In the genomic region with DNA sequence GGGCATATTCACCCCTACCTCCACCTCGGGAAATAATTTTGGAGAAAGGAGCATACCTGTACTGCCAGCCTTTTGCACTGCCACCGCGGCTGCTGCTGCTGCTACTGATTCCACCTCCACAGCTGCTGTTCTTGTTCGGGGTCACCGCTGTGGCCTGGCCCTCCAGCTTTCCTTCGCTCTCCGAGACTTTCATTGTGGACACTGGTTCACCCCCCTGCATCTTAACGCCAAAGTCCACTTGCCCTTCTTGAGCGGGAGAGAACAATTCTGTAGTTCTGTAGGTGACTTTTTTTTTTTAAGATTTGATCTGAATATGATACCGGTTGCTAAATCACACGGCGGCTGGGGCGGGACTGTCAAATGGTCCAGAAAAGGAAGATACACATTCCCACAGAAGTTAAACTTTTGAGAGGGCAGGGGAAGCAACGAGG, we compare ENCODE assay signal across 8 cellular contexts.
A peak's percentile ranks its signal among the peaks of the same experiment; 100 is the strongest.
DNase-seq lines count a peak whose midpoint lies in the region; ATAC-seq and TF ChIP-seq lines count a peak whose summit lies in the region.

No MANE protein-coding gene starts in this region.

- H3K4me3 ChIP-seq in astrocyte of the spinal cord (ENCODE audit: low read depth, low read length), result peak overlapping the region; percentile 75

- TF ChIP-seq CTCF in astrocyte of the spinal cord (IDR thresholded peaks at IDR 0.05; ENCODE audit: low read depth, low read length), result no peak

- in situ Hi-C loops in astrocyte of the spinal cord (cut with HindIII; ENCODE audit: low sequenced_read_pairs), result no loop called here

- no peaks in the 10 kb centered on the region for H3K9me3 Mint-ChIP-seq in stimulated activated naive CD8-positive, alpha-beta T cell treated with anti-CD3 and anti-CD28 coated beads, Interleukin-15, Interleukin-2, amounts not matched to agents 100 ng/mL and 50 ng/mL, for 24 hours

- ATAC-seq in HG03097 (IDR thresholded peaks at IDR 0.05; ENCODE audit: low FRiP score, unreplicated experiment), result no peak
- ATAC-seq in GM21723 (IDR thresholded peaks at IDR 0.05; ENCODE audit: unreplicated experiment), result no peak

- H3K27me3 ChIP-seq in layer of hippocampus (ENCODE audit: control insufficient read depth, insufficient read depth, low read length), result no peaks in the 10 kb centered on the region

- H3K36me3 Mint-ChIP-seq in stimulated activated naive CD8-positive, alpha-beta T cell treated with anti-CD3 and anti-CD28 coated beads, Interleukin-15, Interleukin-2, amounts not matched to agents 100 ng/mL and 50 ng/mL, for 24 hours (ENCODE audit: low read depth), result peaks cover 13% of the 10 kb centered on the region

- H3K27ac Mint-ChIP-seq in stimulated activated naive CD8-positive, alpha-beta T cell treated with anti-CD3 and anti-CD28 coated beads, Interleukin-15, Interleukin-2, amounts not matched to agents 100 ng/mL and 50 ng/mL, for 24 hours, result peak overlapping the region; percentile 94

- peaks cover 49% of the 10 kb centered on the region for H3K4me1 Mint-ChIP-seq in stimulated activated naive CD8-positive, alpha-beta T cell treated with anti-CD3 and anti-CD28 coated beads, Interleukin-15, Interleukin-2, amounts not matched to agents 100 ng/mL and 50 ng/mL, for 24 hours (ENCODE audit: low read depth)

- H3K27me3 Mint-ChIP-seq in stimulated activated naive CD8-positive, alpha-beta T cell treated with anti-CD3 and anti-CD28 coated beads, Interleukin-15, Interleukin-2, amounts not matched to agents 100 ng/mL and 50 ng/mL, for 24 hours, result no peaks in the 10 kb centered on the region

- peak overlapping the region; percentile 80 for H3K27ac ChIP-seq in layer of hippocampus (ENCODE audit: low read depth, low read length)

- H3K4me3 Mint-ChIP-seq in stimulated activated naive CD8-positive, alpha-beta T cell treated with anti-CD3 and anti-CD28 coated beads, Interleukin-15, Interleukin-2, amounts not matched to agents 100 ng/mL and 50 ng/mL, for 24 hours, result peak overlapping the region; percentile 100

- DNase-seq in COLO668 (lab: John Stamatoyannopoulos, UW; ENCODE audit: unreplicated experiment) (peak; percentile 5), HuH-7 (ENCODE audit: low spot score) (peak; percentile 10), astrocyte of the spinal cord (ENCODE audit: low read depth, low spot score) (peak; percentile 29), activated gamma-delta T cell (lab: John Stamatoyannopoulos, UW) (no peak)
